2 cellular contexts compared by ENCODE assay signal in genomic region chr5:122844916-122845252, GRCh38.
TF ChIP-seq lines count a peak whose summit lies in the region.

No MANE protein-coding gene starts in this region.

TF ChIP-seq in GM12878, 131 proteins besides CTCF, POLR2A, EP300 and RAD21:
- TF ChIP-seq ZNF24 (IDR thresholded peaks at IDR 0.05) (no peak), TCF12 (IDR thresholded peaks at IDR 0.05; ENCODE audit: low read depth, low read length) (no peak), KLF5 (IDR thresholded peaks at IDR 0.05; ENCODE audit: partially characterized antibody) (no peak), SPI1 (IDR thresholded peaks at IDR 0.05; ENCODE audit: borderline replicate concordance, insufficient read depth, low read depth, low read length) (no peak), ZNF622 (IDR thresholded peaks at IDR 0.05) (no peak), ETV6 (conservative IDR thresholded peaks at IDR 0.05 in 1 of 2, IDR thresholded peaks at IDR 0.05 in 1 of 2; ENCODE audit: borderline replicate concordance in 1 of 2, low read depth in 1 of 2) (no peak), EZH2 (IDR thresholded peaks at IDR 0.05; ENCODE audit: borderline replicate concordance, control insufficient read depth, low read depth, low read length) (no peak), POU2F2 (IDR thresholded peaks at IDR 0.05; ENCODE audit: borderline replicate concordance, low read depth, low read length) (no peak), RUNX3 (IDR thresholded peaks at IDR 0.05; ENCODE audit: low read length) (peak; percentile 44; the same call in 1 of the 2 replicates), MXI1 (IDR thresholded peaks at IDR 0.05; ENCODE audit: low read depth, low read length) (no peak), RFX5 (IDR thresholded peaks at IDR 0.05; ENCODE audit: low read depth, low read length) (no peak), MLLT1 (IDR thresholded peaks at IDR 0.05) (no peak), CREB1 (IDR thresholded peaks at IDR 0.05; ENCODE audit: low read depth) (0 out of 2 replicates have a peak, but pooled peaks have one; percentile 8), YY1 (IDR thresholded peaks at IDR 0.05; ENCODE audit: low read depth, low read length) (no peak), HDAC2 (IDR thresholded peaks at IDR 0.05) (no peak), CBX5 (IDR thresholded peaks at IDR 0.05; ENCODE audit: low read depth) (no peak)
- TF ChIP-seq, protein P1, sequence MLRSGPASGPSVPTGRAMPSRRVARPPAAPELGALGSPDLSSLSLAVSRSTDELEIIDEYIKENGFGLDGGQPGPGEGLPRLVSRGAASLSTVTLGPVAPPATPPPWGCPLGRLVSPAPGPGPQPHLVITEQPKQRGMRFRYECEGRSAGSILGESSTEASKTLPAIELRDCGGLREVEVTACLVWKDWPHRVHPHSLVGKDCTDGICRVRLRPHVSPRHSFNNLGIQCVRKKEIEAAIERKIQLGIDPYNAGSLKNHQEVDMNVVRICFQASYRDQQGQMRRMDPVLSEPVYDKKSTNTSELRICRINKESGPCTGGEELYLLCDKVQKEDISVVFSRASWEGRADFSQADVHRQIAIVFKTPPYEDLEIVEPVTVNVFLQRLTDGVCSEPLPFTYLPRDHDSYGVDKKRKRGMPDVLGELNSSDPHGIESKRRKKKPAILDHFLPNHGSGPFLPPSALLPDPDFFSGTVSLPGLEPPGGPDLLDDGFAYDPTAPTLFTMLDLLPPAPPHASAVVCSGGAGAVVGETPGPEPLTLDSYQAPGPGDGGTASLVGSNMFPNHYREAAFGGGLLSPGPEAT (IDR thresholded peaks at IDR 0.05; ENCODE audit: low read depth): 0 out of 2 replicates have a peak, but pooled peaks have one; percentile 21

TF ChIP-seq in HepG2, 621 proteins besides CTCF, POLR2A, EP300 and RAD21:
- TF ChIP-seq ZNF678 (CRISPR knock-in tag; IDR thresholded peaks at IDR 0.05): 0 out of 2 replicates have a peak, but pooled peaks have one; percentile 46
- peak; percentile 36; the same call in 1 of the 2 replicates for TF ChIP-seq SRY (CRISPR knock-in tag; IDR thresholded peaks at IDR 0.05)
- TF ChIP-seq EED (CRISPR knock-in tag; IDR thresholded peaks at IDR 0.05): no peak
- TF ChIP-seq RORA (CRISPR knock-in tag; IDR thresholded peaks at IDR 0.05): 0 out of 2 replicates have a peak, but pooled peaks have one; percentile 36
- peak; percentile 90; the same call in 1 of the 2 replicates for TF ChIP-seq ZNF777 (CRISPR knock-in tag; IDR thresholded peaks at IDR 0.05)
- 0 out of 2 replicates have a peak, but pooled peaks have one; percentile 13 for TF ChIP-seq ZNF354B (CRISPR knock-in tag; IDR thresholded peaks at IDR 0.05)
- 0 out of 2 replicates have a peak, but pooled peaks have one; percentile 32 for TF ChIP-seq ZNF761 (CRISPR knock-in tag; conservative IDR thresholded peaks at IDR 0.05)
- 0 out of 2 replicates have a peak, but pooled peaks have one; percentile 2 for TF ChIP-seq KDM2A (CRISPR knock-in tag; IDR thresholded peaks at IDR 0.05; ENCODE audit: borderline replicate concordance, low read depth)
- TF ChIP-seq ONECUT2 (CRISPR knock-in tag; IDR thresholded peaks at IDR 0.05): no peak
- no peak for TF ChIP-seq HNRNPL (IDR thresholded peaks at IDR 0.05; ENCODE audit: low read depth, low read length)
- TF ChIP-seq KLF6 (CRISPR knock-in tag; IDR thresholded peaks at IDR 0.05): peak; percentile 62; the same call in 1 of the 2 replicates
- TF ChIP-seq MXD3 (CRISPR knock-in tag; IDR thresholded peaks at IDR 0.05): peak; percentile 15; the same call in 1 of the 2 replicates
- peak; percentile 34 for TF ChIP-seq ZEB1 (IDR thresholded peaks at IDR 0.05; ENCODE audit: insufficient replicate concordance, low read depth)
- TF ChIP-seq ZNF230 (CRISPR knock-in tag; IDR thresholded peaks at IDR 0.05): 0 out of 2 replicates have a peak, but pooled peaks have one; percentile 13
- no peak for TF ChIP-seq TCF7L2 (IDR thresholded peaks at IDR 0.05; ENCODE audit: low read depth, low read length)
- 0 out of 2 replicates have a peak, but pooled peaks have one; percentile 16 for TF ChIP-seq ZNF12 (CRISPR knock-in tag; IDR thresholded peaks at IDR 0.05)
- 0 out of 2 replicates have a peak, but pooled peaks have one; percentile 3 for TF ChIP-seq RXRA (CRISPR knock-in tag; IDR thresholded peaks at IDR 0.05)
- 0 out of 2 replicates have a peak, but pooled peaks have one; percentile 69 for TF ChIP-seq FOXO4 (CRISPR knock-in tag; conservative IDR thresholded peaks at IDR 0.05)
- 0 out of 2 replicates have a peak, but pooled peaks have one; percentile 40 for TF ChIP-seq ZNF703 (CRISPR knock-in tag; IDR thresholded peaks at IDR 0.05; ENCODE audit: borderline replicate concordance)
- peak; percentile 94; the same call in 1 of the 2 replicates for TF ChIP-seq ZNF224 (CRISPR knock-in tag; IDR thresholded peaks at IDR 0.05)
- TF ChIP-seq KMT2B (CRISPR knock-in tag; IDR thresholded peaks at IDR 0.05): 0 out of 2 replicates have a peak, but pooled peaks have one; percentile 34
- TF ChIP-seq, protein P2, sequence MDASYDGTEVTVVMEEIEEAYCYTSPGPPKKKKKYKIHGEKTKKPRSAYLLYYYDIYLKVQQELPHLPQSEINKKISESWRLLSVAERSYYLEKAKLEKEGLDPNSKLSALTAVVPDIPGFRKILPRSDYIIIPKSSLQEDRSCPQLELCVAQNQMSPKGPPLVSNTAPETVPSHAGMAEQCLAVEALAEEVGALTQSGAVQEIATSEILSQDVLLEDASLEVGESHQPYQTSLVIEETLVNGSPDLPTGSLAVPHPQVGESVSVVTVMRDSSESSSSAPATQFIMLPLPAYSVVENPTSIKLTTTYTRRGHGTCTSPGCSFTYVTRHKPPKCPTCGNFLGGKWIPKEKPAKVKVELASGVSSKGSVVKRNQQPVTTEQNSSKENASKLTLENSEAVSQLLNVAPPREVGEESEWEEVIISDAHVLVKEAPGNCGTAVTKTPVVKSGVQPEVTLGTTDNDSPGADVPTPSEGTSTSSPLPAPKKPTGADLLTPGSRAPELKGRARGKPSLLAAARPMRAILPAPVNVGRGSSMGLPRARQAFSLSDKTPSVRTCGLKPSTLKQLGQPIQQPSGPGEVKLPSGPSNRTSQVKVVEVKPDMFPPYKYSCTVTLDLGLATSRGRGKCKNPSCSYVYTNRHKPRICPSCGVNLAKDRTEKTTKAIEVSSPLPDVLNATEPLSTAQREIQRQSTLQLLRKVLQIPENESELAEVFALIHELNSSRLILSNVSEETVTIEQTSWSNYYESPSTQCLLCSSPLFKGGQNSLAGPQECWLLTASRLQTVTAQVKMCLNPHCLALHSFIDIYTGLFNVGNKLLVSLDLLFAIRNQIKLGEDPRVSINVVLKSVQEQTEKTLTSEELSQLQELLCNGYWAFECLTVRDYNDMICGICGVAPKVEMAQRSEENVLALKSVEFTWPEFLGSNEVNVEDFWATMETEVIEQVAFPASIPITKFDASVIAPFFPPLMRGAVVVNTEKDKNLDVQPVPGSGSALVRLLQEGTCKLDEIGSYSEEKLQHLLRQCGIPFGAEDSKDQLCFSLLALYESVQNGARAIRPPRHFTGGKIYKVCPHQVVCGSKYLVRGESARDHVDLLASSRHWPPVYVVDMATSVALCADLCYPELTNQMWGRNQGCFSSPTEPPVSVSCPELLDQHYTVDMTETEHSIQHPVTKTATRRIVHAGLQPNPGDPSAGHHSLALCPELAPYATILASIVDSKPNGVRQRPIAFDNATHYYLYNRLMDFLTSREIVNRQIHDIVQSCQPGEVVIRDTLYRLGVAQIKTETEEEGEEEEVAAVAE (CRISPR knock-in tag; IDR thresholded peaks at IDR 0.05; ENCODE audit: borderline replicate concordance): 0 out of 2 replicates have a peak, but pooled peaks have one; percentile 16
- 0 out of 2 replicates have a peak, but pooled peaks have one; percentile 9 for TF ChIP-seq AHDC1 (CRISPR knock-in tag; IDR thresholded peaks at IDR 0.05; ENCODE audit: borderline replicate concordance)
- TF ChIP-seq DPF2 (CRISPR knock-in tag; IDR thresholded peaks at IDR 0.05; ENCODE audit: borderline replicate concordance, low read depth): no peak
- no peak for TF ChIP-seq ATF7 (IDR thresholded peaks at IDR 0.05)
- TF ChIP-seq ATF7 (CRISPR knock-in tag; IDR thresholded peaks at IDR 0.05): 0 out of 2 replicates have a peak, but pooled peaks have one; percentile 7
- 0 out of 2 replicates have a peak, but pooled peaks have one; percentile 8 for TF ChIP-seq ZNF788 (CRISPR knock-in tag; IDR thresholded peaks at IDR 0.05; ENCODE audit: borderline replicate concordance)
- no peak for TF ChIP-seq ARID2 (CRISPR knock-in tag; IDR thresholded peaks at IDR 0.05; ENCODE audit: borderline replicate concordance)
